10 cellular contexts compared by ENCODE assay signal in genomic region chr3:99774467-99774866, GRCh38. TPM values are rescaled to one million over a fixed set of nuclear protein-coding genes. Genes with fewer than 3 reads are reported as not detected.
A peak's percentile ranks its signal among the peaks of the same experiment; 100 is the strongest.
DNase-seq lines count a peak whose midpoint lies in the region; ATAC-seq, FAIRE-seq and TF ChIP-seq lines count a peak whose summit lies in the region.
"Had no signal": no experiment of that assay in that cellular context is flagged by ENCODE, and none has a peak within 500 bp of the region (broad histone marks: within the 10 kb centered on the region; RNA-seq: fewer than 3 reads in every experiment).

No MANE protein-coding gene starts in this region.

- H3K27ac ChIP-seq in K562 (ENCODE audit: extremely low read depth, low read depth, low read length) (no peak overlapping the region), spleen (no peak overlapping the region)
- no peak overlapping the region for H3K27ac ChIP-seq in CD4-positive, alpha-beta memory T cell (ENCODE audit: low read depth, low read length)

- no peak overlapping the region for H3K27ac Mint-ChIP-seq in CD4-positive, alpha-beta memory T cell

- H3K4me3 ChIP-seq in K562 (no peak overlapping the region), spleen (no peak overlapping the region)
- no peak overlapping the region for H3K4me3 ChIP-seq in CD4-positive, alpha-beta memory T cell (ENCODE audit: low read length in 2 of 2)
- H3K4me3 ChIP-seq: lung had no signal

- ATAC-seq in GM19043 (IDR thresholded peaks at IDR 0.05; ENCODE audit: low read depth, unreplicated experiment) (peak; percentile 89), HG03095 (IDR thresholded peaks at IDR 0.05; ENCODE audit: unreplicated experiment) (peak; percentile 97), K562 (peak; percentile 55)

- no peaks in the 10 kb centered on the region for H3K36me3 Mint-ChIP-seq in CD4-positive, alpha-beta memory T cell

- H3K9ac ChIP-seq in K562 (ENCODE audit: insufficient read depth in 1 of 2, low read depth in 2 of 2, low read length in 2 of 2): no peak overlapping the region

- TF ChIP-seq CTCF in K562 (IDR thresholded peaks at IDR 0.05 in 2 of 3, conservative IDR thresholded peaks at IDR 0.05 in 1 of 3; ENCODE audit: insufficient read depth in 2 of 3, low read depth in 1 of 3, low read length in 3 of 3) (no peak), spleen (IDR thresholded peaks at IDR 0.05 in 8 of 11, conservative IDR thresholded peaks at IDR 0.05 in 3 of 11) (no peak)

- in situ Hi-C loops in ACHN (cut with HindIII; ENCODE audit: low pct_ligation_motif_present, low pct_unique_long_range_greater_than_20kb, low sequenced_read_pairs) (no loop called here), K562 (cut with MboI) (no loop called here)

- CTCF ChIA-PET in K562 (lab: Yijun Ruan, JAX; ENCODE audit: low intra/inter-chr PET ratio): no interaction called here
- CTCF ChIA-PET in CD4-positive, alpha-beta memory T cell (lab: Charles Lee; ENCODE audit: partially characterized antibody): no interaction called here

- BruUV-seq in K562 (replicated peaks; lab: Mats Ljungman, UMichigan): no TSS peak

- no peak for TF ChIP-seq EP300 in K562 (IDR thresholded peaks at IDR 0.05; ENCODE audit: low read length)

- H3K9me1 ChIP-seq in K562 (ENCODE audit: control insufficient read depth, insufficient read depth, low read length): no peaks in the 10 kb centered on the region

- no peak overlapping the region for H2AFZ ChIP-seq in K562 (ENCODE audit: low read depth, low read length)

- H3K27me3 ChIP-seq in K562 (ENCODE audit: control insufficient read depth in 2 of 2, insufficient read depth in 2 of 2, low read length in 2 of 2) (no peaks in the 10 kb centered on the region), spleen (replicated peaks in 1 of 7) (peaks cover 0 to 8% (median 0%) of the 10 kb centered on the region in 7 donors)
- H3K27me3 ChIP-seq in CD4-positive, alpha-beta memory T cell (ENCODE audit: insufficient read depth, low read length): no peaks in the 10 kb centered on the region

- H3K27me3 Mint-ChIP-seq in CD4-positive, alpha-beta memory T cell: peaks cover 2 to 7% of the 10 kb centered on the region in 2 donors

- FAIRE-seq in K562 (lab: Jason Lieb, UNC): no peak
- FAIRE-seq: G401.6 had no signal

- no peak overlapping the region for H3K4me3 Mint-ChIP-seq in CD4-positive, alpha-beta memory T cell

- H3K79me2 ChIP-seq in K562 (ENCODE audit: control insufficient read depth, insufficient read depth, low read length): no peaks in the 10 kb centered on the region

- DNase-seq in ACHN (peak; percentile 20), K562 (ENCODE audit: extremely low read depth in 1 of 4, low spot score in 3 of 4) (no peak), spleen (no peak), NCI-H1417 treated with DMSO at 0.1 percent for 48 hours (lab: John Stamatoyannopoulos, UW) (no peak), mesenteric fat pad (ENCODE audit: low spot score) (no peak)
- no peak for DNase-seq in CD4-positive, alpha-beta memory T cell

- intact Hi-C loops in K562 (cut with micrococcal nuclease) (no loop called here), spleen (cut with DNase I; ENCODE audit: low total_unique reads) (no loop called here)
- intact Hi-C loops in CD4-positive, alpha-beta memory T cell (cut with micrococcal nuclease): no loop called here

- no peaks in the 10 kb centered on the region for H4K20me1 ChIP-seq in K562 (replicated peaks; ENCODE audit: control insufficient read depth, insufficient read depth, low read length)

- no peak for TF ChIP-seq POLR2A in K562 (conservative IDR thresholded peaks at IDR 0.05)
- no peak for TF ChIP-seq POLR2A in spleen (IDR thresholded peaks at IDR 0.05)

- H3K4me1 Mint-ChIP-seq in CD4-positive, alpha-beta memory T cell: peaks cover 0 to 2% (median 0%) of the 10 kb centered on the region in 4 donors

- H3K4me1 ChIP-seq in K562 (replicated peaks in 1 of 2; ENCODE audit: control insufficient read depth in 2 of 2, insufficient read depth in 2 of 2, low read length in 2 of 2) (peaks cover 0 to 12% of the 10 kb centered on the region in 2 experiments; a peak in 3 of 5 replicates), spleen (no peaks in the 10 kb centered on the region)
- H3K4me1 ChIP-seq in CD4-positive, alpha-beta memory T cell (ENCODE audit: insufficient read depth, low read length): no peaks in the 10 kb centered on the region

- POLR2A ChIA-PET in K562 (lab: Yijun Ruan, JAX): no interaction called here
- POLR2A ChIA-PET in CD4-positive, alpha-beta memory T cell (lab: Charles Lee; ENCODE audit: partially characterized antibody): no interaction called here

- 15% methylated on average over 2 of the region's 2 CpGs for WGBS in K562 (ENCODE audit: insufficient coverage, low coverage, missing lambda C conversion rate)
- 49 to 79% (median 61%) methylated on average over 2 of the region's 2 CpGs for WGBS in spleen, 5 donors

- no peaks in the 10 kb centered on the region for H3K9me3 Mint-ChIP-seq in CD4-positive, alpha-beta memory T cell

- TF ChIP-seq RAD21 in K562 (CRISPR knock-in tag; conservative IDR thresholded peaks at IDR 0.05 in 1 of 2, IDR thresholded peaks at IDR 0.05 in 1 of 2): no peak

- no peak overlapping the region for H3K4me2 ChIP-seq in K562 (ENCODE audit: insufficient read depth, low read length)

- H3K9me3 ChIP-seq in K562 (replicated peaks; ENCODE audit: control insufficient read depth, insufficient read depth, low read depth, low read length) (no peaks in the 10 kb centered on the region), spleen (no peaks in the 10 kb centered on the region)
- no peaks in the 10 kb centered on the region for H3K9me3 ChIP-seq in CD4-positive, alpha-beta memory T cell (ENCODE audit: control insufficient read depth in 1 of 2, low read length in 2 of 2)

- H3K36me3 ChIP-seq in K562 (ENCODE audit: control insufficient read depth, insufficient read depth, low read length) (no peaks in the 10 kb centered on the region), spleen (no peaks in the 10 kb centered on the region)
- H3K36me3 ChIP-seq in CD4-positive, alpha-beta memory T cell (ENCODE audit: insufficient read depth, low read length): no peaks in the 10 kb centered on the region

TF ChIP-seq in K562, 482 proteins besides CTCF, POLR2A, EP300 and RAD21 (continues in another document):
- TF ChIP-seq TARDBP (IDR thresholded peaks at IDR 0.05): no peak
- peak; percentile 60 for TF ChIP-seq JUND (IDR thresholded peaks at IDR 0.05; ENCODE audit: borderline replicate concordance, low read depth, low read length)
- TF ChIP-seq JUND (tag; IDR thresholded peaks at IDR 0.05; ENCODE audit: borderline replicate concordance, low read depth, low read length): peak; percentile 39; the same call in 2 of the 3 replicates
- TF ChIP-seq FOXK1 (CRISPR knock-in tag; IDR thresholded peaks at IDR 0.05; ENCODE audit: borderline replicate concordance): no peak
- no peak for TF ChIP-seq POLR2H (tag; IDR thresholded peaks at IDR 0.05; ENCODE audit: low read depth)
- peak; percentile 78 for TF ChIP-seq FOSL1 (tag; conservative IDR thresholded peaks at IDR 0.05)
- TF ChIP-seq IRF9 (tag; IDR thresholded peaks at IDR 0.05): no peak
- peak; percentile 10 for TF ChIP-seq RBM25 (IDR thresholded peaks at IDR 0.05; ENCODE audit: low read depth, low read length, severe bottlenecking)
- no peak for TF ChIP-seq FUS (optimal IDR thresholded peaks at IDR 0.05; ENCODE audit: low read depth, low read length)
- no peak for TF ChIP-seq FOXK2 (conservative IDR thresholded peaks at IDR 0.05 in 1 of 2, IDR thresholded peaks at IDR 0.05 in 1 of 2; ENCODE audit: low read depth in 2 of 2)
- 0 out of 2 replicates have a peak, but pooled peaks have one; percentile 23 for TF ChIP-seq ATF7 (IDR thresholded peaks at IDR 0.05)
- TF ChIP-seq DLX4 (CRISPR knock-in tag; IDR thresholded peaks at IDR 0.05): no peak
- no peak for TF ChIP-seq MXI1 (IDR thresholded peaks at IDR 0.05; ENCODE audit: low read depth, low read length)
- TF ChIP-seq DMBX1 (CRISPR knock-in tag; IDR thresholded peaks at IDR 0.05; ENCODE audit: borderline replicate concordance): no peak
- TF ChIP-seq ARNT (IDR thresholded peaks at IDR 0.05): no peak

RNA-seq across cellular contexts. Expression of gene CMSS1, which starts 43.2 kb away (rescaled TPM):
- total RNA-seq in K562 (2011; cell fraction: chromatin; rRNA removed; ENCODE audit: low replicate concordance): 6.1 and 22.5 TPM in 2 replicates
- total RNA-seq in K562 (2011; cell fraction: nucleolus; rRNA removed): 5.5 and 6.3 TPM in 2 replicates
- 17.7 and 42.3 TPM in 2 replicates for total RNA-seq in K562 (2011; cell fraction: nucleoplasm; rRNA removed)
- total RNA-seq in K562 (2014; rRNA removed) (39.6 and 46.9 TPM in 2 replicates), K562 (2014; rRNA removed; fragmentation: Illumina TruSeq; extraction: Trizol) (85.3 and 86.3 TPM in 2 replicates), K562 (2015; rRNA removed; fragmentation: Illumina TruSeq; extraction: Trizol) (55.2 and 62.4 TPM in 2 replicates), K562 (2021) (75.7 and 78.7 TPM in 2 replicates), spleen (10 to 100 TPM in 6 of 7 donors, 1 to 10 TPM in 1; 6.9 to 25.6 (median 17.9) TPM), mesenteric fat pad (51.5 TPM)
- polyA plus RNA-seq in K562 (2011; rRNA removed) (40.2 and 56.1 TPM in 2 replicates), K562 (2014; fragmentation: Illumina TruSeq; extraction: Trizol) (58.4 and 72.3 TPM in 2 replicates), K562 (2014; fragmentation: Nextera tagmentation; extraction: Ambion mirVana) (100 to 1,000 TPM in 1 of 2 experiments, 10 to 100 TPM in 1; 73.0 to 109 TPM), K562 (2014; rRNA removed) (50.6 and 63.8 TPM in 2 replicates), spleen (10 to 100 TPM; 23.5 to 30.1 (median 24.5) TPM)
- polyA plus RNA-seq in K562 (2011; cell fraction: cytosol; rRNA removed): 9.6 and 11.7 TPM in 2 replicates
- polyA plus RNA-seq in K562 (2011; cell fraction: nucleus; rRNA removed): 9.8 and 11.2 TPM in 2 replicates
- 52.3 and 62.0 TPM in 2 replicates for polyA plus RNA-seq in K562 (2012)
- polyA minus RNA-seq in K562 (2011; rRNA and poly(A)+ RNA removed): 21.4 and 25.6 TPM in 2 replicates
- 23.0 and 36.2 TPM in 2 replicates for polyA minus RNA-seq in K562 (2011; cell fraction: cytosol; rRNA and poly(A)+ RNA removed)
- polyA minus RNA-seq in K562 (2011; cell fraction: nucleus; rRNA and poly(A)+ RNA removed): 11.2 and 12.4 TPM in 2 replicates
- total RNA-seq in CD4-positive, alpha-beta memory T cell: 10 to 100 TPM; 18.3 to 20.5 TPM
- 10 to 100 TPM; 23.2 to 29.4 TPM for polyA plus RNA-seq in CD4-positive, alpha-beta memory T cell
